ENCODE assay signal across 32 cellular contexts in genomic region chr2:170588729-170589128, GRCh38.
"Had no signal": no experiment of that assay in that cellular context is flagged by ENCODE, and none has a peak within 500 bp of the region (broad histone marks: within the 10 kb centered on the region; RNA-seq: fewer than 3 reads in every experiment).

No MANE protein-coding gene starts in this region.

- H3K27ac ChIP-seq: body of pancreas, brain microvascular endothelial cell, breast epithelium, VCaP had no signal

- DNase-seq: activated B cell treated with CpG ODN at 0.5 μM for 24 hours; activated CD4-positive, alpha-beta memory T cell treated with anti-CD3 and anti-CD28 coated beads for 36 hours; activated CD4-positive, alpha-beta T cell treated with anti-CD3 and anti-CD28 coated beads for 4 hours; activated CD4-positive, alpha-beta T cell treated with anti-CD3 and anti-CD28 coated beads, Interleukin-2, amount 10 ng/mL, durations not matched to agents 24 days and 14 days; activated CD4-positive, alpha-beta T cell treated with anti-CD3 and anti-CD28 coated beads, Interleukin-2, amount 50 U/mL, for 1 hour; activated CD4-positive, alpha-beta T cell treated with anti-CD3 and anti-CD28 coated beads, Interleukin-2, amount 50 U/mL, for 4 hours; activated CD4-positive, CD25-positive, alpha-beta regulatory T cell treated with anti-CD3 and anti-CD28 coated beads, Interleukin-2, amount 50 U/mL, for 72 hours; activated CD8-positive, alpha-beta memory T cell treated with anti-CD3 and anti-CD28 coated beads, Interleukin-2, amount 50 U/mL, for 4 hours; activated CD8-positive, alpha-beta T cell treated with anti-CD3 and anti-CD28 coated beads for 36 hours; activated effector memory CD4-positive, alpha-beta T cell treated with Interleukin-2 at 50 U/mL for 16 hours; activated gamma-delta T cell; activated naive CD4-positive, alpha-beta T cell treated with anti-CD3 and anti-CD28 coated beads, Interleukin-2, amount 10 ng/mL, durations not matched to agents 7 days and 5 days; activated naive CD4-positive, alpha-beta T cell treated with Interleukin-2 at 50 U/mL for 16 hours; activated naive CD8-positive, alpha-beta T cell treated with anti-CD3 and anti-CD28 coated beads, Interleukin-2, amount 10 ng/mL, durations not matched to agents 7 days and 5 days; activated naive CD8-positive, alpha-beta T cell treated with anti-CD3 and anti-CD28 coated beads, Interleukin-2, amount 50 U/mL, for 24 hours; activated T-cell treated with anti-CD3 and anti-CD28 coated beads for 4 hours; activated T-cell treated with anti-CD3 and anti-CD28 coated beads, Interleukin-2, amount 50 U/mL, for 1 hour; activated T-cell treated with anti-CD3 and anti-CD28 coated beads, Interleukin-2, amount 50 U/mL, for 4 hours; activated T-cell treated with anti-CD3 and anti-CD28 coated beads, Interleukin-2, amount 50 U/mL, for 72 hours; aorta; body of pancreas; brain microvascular endothelial cell; central memory CD4-positive, alpha-beta T cell; cerebellar nuclear complex; T-cell; T-helper 17 cell had no signal

- H3K9me3 ChIP-seq: body of pancreas, breast epithelium had no signal

- H3K4me3 ChIP-seq: body of pancreas, breast epithelium had no signal

- H3K9me3 Mint-ChIP-seq: activated B cell treated with CpG ODN at 0.5 μM for 24 hours; activated CD4-positive, alpha-beta memory T cell treated with anti-CD3 and anti-CD28 coated beads for 36 hours; activated CD4-positive, alpha-beta T cell treated with anti-CD3 and anti-CD28 coated beads, Interleukin-2, amount 10 ng/mL, durations not matched to agents 24 days and 14 days; activated CD8-positive, alpha-beta T cell treated with anti-CD3 and anti-CD28 coated beads for 36 hours; activated naive CD4-positive, alpha-beta T cell treated with anti-CD3 and anti-CD28 coated beads, Interleukin-2, amount 10 ng/mL, durations not matched to agents 7 days and 5 days; activated naive CD4-positive, alpha-beta T cell treated with anti-CD3 and anti-CD28 coated beads, Interleukin-2, amount 50 U/mL, for 24 hours; activated naive CD8-positive, alpha-beta T cell treated with anti-CD3 and anti-CD28 coated beads, Interleukin-2, amount 10 ng/mL, durations not matched to agents 7 days and 5 days; activated naive CD8-positive, alpha-beta T cell treated with anti-CD3 and anti-CD28 coated beads, Interleukin-2, amount 50 U/mL, for 24 hours; activated T-cell treated with anti-CD3 and anti-CD28 coated beads, Interleukin-2, amount 50 U/mL, for 4 hours; activated T-cell treated with anti-CD3 and anti-CD28 coated beads, Interleukin-2, amount 50 U/mL, for 72 hours; activated T-helper 2 cell treated with anti-CD3 and anti-CD28 coated beads, Interferon-gamma antibody, Interleukin-2, Interleukin-4, amounts not matched to agents 10 μg/mL and 5 μg/mL and 100 μg/mL, durations not matched to agents 14 hours and 24 hours and 36 hours; T-cell had no signal

- H3K27me3 ChIP-seq: body of pancreas, brain microvascular endothelial cell, breast epithelium had no signal

- H3K36me3 ChIP-seq: brain microvascular endothelial cell, breast epithelium had no signal

- ATAC-seq: activated CD8-positive, alpha-beta T cell treated with anti-CD3 and anti-CD28 coated beads for 36 hours; activated naive CD8-positive, alpha-beta T cell treated with anti-CD3 and anti-CD28 coated beads, Interleukin-2, amount 50 U/mL, for 24 hours; activated T-cell treated with anti-CD3 and anti-CD28 coated beads, Interleukin-2, amount 50 U/mL, for 4 hours; activated T-cell treated with anti-CD3 and anti-CD28 coated beads, Interleukin-2, amount 50 U/mL, for 72 hours; body of pancreas; T-cell; T-helper 17 cell had no signal

- H3K4me1 Mint-ChIP-seq: activated B cell treated with CpG ODN at 0.5 μM for 24 hours; activated CD4-positive, alpha-beta T cell treated with anti-CD3 and anti-CD28 coated beads, Interleukin-2, amount 10 ng/mL, durations not matched to agents 24 days and 14 days; activated naive CD4-positive, alpha-beta T cell treated with anti-CD3 and anti-CD28 coated beads, Interleukin-2, amount 10 ng/mL, durations not matched to agents 7 days and 5 days; activated naive CD4-positive, alpha-beta T cell treated with anti-CD3 and anti-CD28 coated beads, Interleukin-2, amount 50 U/mL, for 24 hours; activated naive CD8-positive, alpha-beta T cell treated with anti-CD3 and anti-CD28 coated beads, Interleukin-2, amount 10 ng/mL, durations not matched to agents 7 days and 5 days; activated naive CD8-positive, alpha-beta T cell treated with anti-CD3 and anti-CD28 coated beads, Interleukin-2, amount 50 U/mL, for 24 hours; T-cell; T-helper 17 cell had no signal

- H3K4me1 ChIP-seq: body of pancreas, breast epithelium had no signal

- H3K27me3 Mint-ChIP-seq: activated CD4-positive, alpha-beta memory T cell treated with anti-CD3 and anti-CD28 coated beads for 36 hours; activated naive CD8-positive, alpha-beta T cell; activated naive CD8-positive, alpha-beta T cell treated with anti-CD3 and anti-CD28 coated beads, Interleukin-2, amount 50 U/mL, for 24 hours had no signal

- H3K27ac Mint-ChIP-seq: activated B cell treated with CpG ODN at 0.5 μM for 24 hours; activated CD4-positive, alpha-beta memory T cell treated with anti-CD3 and anti-CD28 coated beads for 36 hours; activated CD4-positive, alpha-beta T cell treated with anti-CD3 and anti-CD28 coated beads, Interleukin-2, amount 10 ng/mL, durations not matched to agents 24 days and 14 days; activated CD8-positive, alpha-beta T cell treated with anti-CD3 and anti-CD28 coated beads for 36 hours; activated naive CD4-positive, alpha-beta T cell treated with anti-CD3 and anti-CD28 coated beads, Interleukin-2, amount 10 ng/mL, durations not matched to agents 7 days and 5 days; activated naive CD4-positive, alpha-beta T cell treated with anti-CD3 and anti-CD28 coated beads, Interleukin-2, amount 50 U/mL, for 24 hours; activated naive CD8-positive, alpha-beta T cell; activated naive CD8-positive, alpha-beta T cell treated with anti-CD3 and anti-CD28 coated beads, Interleukin-2, amount 10 ng/mL, durations not matched to agents 7 days and 5 days; activated naive CD8-positive, alpha-beta T cell treated with anti-CD3 and anti-CD28 coated beads, Interleukin-2, amount 50 U/mL, for 24 hours; activated T-cell treated with anti-CD3 and anti-CD28 coated beads, Interleukin-2, amount 50 U/mL, for 72 hours; activated T-helper 2 cell treated with anti-CD3 and anti-CD28 coated beads, Interferon-gamma antibody, Interleukin-2, Interleukin-4, amounts not matched to agents 10 μg/mL and 5 μg/mL and 100 μg/mL, durations not matched to agents 14 hours and 24 hours and 36 hours; T-cell; T-helper 17 cell had no signal

- H3K4me3 Mint-ChIP-seq: activated B cell treated with CpG ODN at 0.5 μM for 24 hours; activated CD4-positive, alpha-beta memory T cell treated with anti-CD3 and anti-CD28 coated beads for 36 hours; activated CD4-positive, alpha-beta T cell treated with anti-CD3 and anti-CD28 coated beads, Interleukin-2, amount 10 ng/mL, durations not matched to agents 24 days and 14 days; activated CD8-positive, alpha-beta T cell treated with anti-CD3 and anti-CD28 coated beads for 36 hours; activated naive CD4-positive, alpha-beta T cell treated with anti-CD3 and anti-CD28 coated beads, Interleukin-2, amount 10 ng/mL, durations not matched to agents 7 days and 5 days; activated naive CD4-positive, alpha-beta T cell treated with anti-CD3 and anti-CD28 coated beads, Interleukin-2, amount 50 U/mL, for 24 hours; activated naive CD8-positive, alpha-beta T cell; activated naive CD8-positive, alpha-beta T cell treated with anti-CD3 and anti-CD28 coated beads, Interleukin-2, amount 10 ng/mL, durations not matched to agents 7 days and 5 days; activated naive CD8-positive, alpha-beta T cell treated with anti-CD3 and anti-CD28 coated beads, Interleukin-2, amount 50 U/mL, for 24 hours; activated T-cell treated with anti-CD3 and anti-CD28 coated beads, Interleukin-2, amount 50 U/mL, for 4 hours; activated T-cell treated with anti-CD3 and anti-CD28 coated beads, Interleukin-2, amount 50 U/mL, for 72 hours; T-cell; T-helper 17 cell had no signal

- H3K36me3 Mint-ChIP-seq: activated CD4-positive, alpha-beta memory T cell treated with anti-CD3 and anti-CD28 coated beads for 36 hours; activated naive CD4-positive, alpha-beta T cell treated with anti-CD3 and anti-CD28 coated beads, Interleukin-2, amount 10 ng/mL, durations not matched to agents 7 days and 5 days; activated naive CD4-positive, alpha-beta T cell treated with anti-CD3 and anti-CD28 coated beads, Interleukin-2, amount 50 U/mL, for 24 hours; activated naive CD8-positive, alpha-beta T cell; activated naive CD8-positive, alpha-beta T cell treated with anti-CD3 and anti-CD28 coated beads, Interleukin-2, amount 10 ng/mL, durations not matched to agents 7 days and 5 days; T-cell had no signal

- FAIRE-seq: astrocyte had no signal
